In the genomic region with DNA sequence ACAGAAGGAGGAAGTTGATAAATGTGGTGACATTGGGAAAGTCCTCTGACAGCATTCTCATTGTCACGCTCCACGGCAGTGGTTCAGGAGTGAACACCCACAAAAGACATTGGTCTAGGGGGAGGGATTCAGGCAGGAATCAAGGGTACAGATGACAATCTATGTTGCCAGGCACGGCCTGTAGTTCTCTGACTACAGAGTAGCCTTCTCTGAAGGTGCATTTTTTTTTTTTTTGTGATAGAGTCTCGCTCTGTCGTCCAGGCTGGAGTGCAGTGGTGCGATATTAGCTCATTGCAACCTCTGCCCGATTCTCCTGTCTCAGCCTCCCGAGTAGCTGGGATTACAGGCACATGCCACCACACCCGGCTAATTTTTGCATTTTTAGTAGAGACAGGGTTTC, we compare ENCODE assay signal across 1 cellular context.
A peak's percentile ranks its signal among the peaks of the same experiment; 100 is the strongest.
TF ChIP-seq lines count a peak whose summit lies in the region.

No MANE protein-coding gene starts in this region.

TF ChIP-seq in K562, 482 proteins besides CTCF, POLR2A, EP300 and RAD21 (continued from another document and continues in another):
- TF ChIP-seq, protein P1, sequence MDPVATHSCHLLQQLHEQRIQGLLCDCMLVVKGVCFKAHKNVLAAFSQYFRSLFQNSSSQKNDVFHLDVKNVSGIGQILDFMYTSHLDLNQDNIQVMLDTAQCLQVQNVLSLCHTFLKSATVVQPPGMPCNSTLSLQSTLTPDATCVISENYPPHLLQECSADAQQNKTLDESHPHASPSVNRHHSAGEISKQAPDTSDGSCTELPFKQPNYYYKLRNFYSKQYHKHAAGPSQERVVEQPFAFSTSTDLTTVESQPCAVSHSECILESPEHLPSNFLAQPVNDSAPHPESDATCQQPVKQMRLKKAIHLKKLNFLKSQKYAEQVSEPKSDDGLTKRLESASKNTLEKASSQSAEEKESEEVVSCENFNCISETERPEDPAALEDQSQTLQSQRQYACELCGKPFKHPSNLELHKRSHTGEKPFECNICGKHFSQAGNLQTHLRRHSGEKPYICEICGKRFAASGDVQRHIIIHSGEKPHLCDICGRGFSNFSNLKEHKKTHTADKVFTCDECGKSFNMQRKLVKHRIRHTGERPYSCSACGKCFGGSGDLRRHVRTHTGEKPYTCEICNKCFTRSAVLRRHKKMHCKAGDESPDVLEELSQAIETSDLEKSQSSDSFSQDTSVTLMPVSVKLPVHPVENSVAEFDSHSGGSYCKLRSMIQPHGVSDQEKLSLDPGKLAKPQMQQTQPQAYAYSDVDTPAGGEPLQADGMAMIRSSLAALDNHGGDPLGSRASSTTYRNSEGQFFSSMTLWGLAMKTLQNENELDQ (CRISPR knock-in tag; IDR thresholded peaks at IDR 0.05; ENCODE audit: borderline replicate concordance) = no peak
- TF ChIP-seq GTF2A2 (tag; IDR thresholded peaks at IDR 0.05) (no peak), MYBL2 (IDR thresholded peaks at IDR 0.05; ENCODE audit: low read depth) (no peak), MYBL2 (CRISPR knock-in tag; IDR thresholded peaks at IDR 0.05; ENCODE audit: borderline replicate concordance) (no peak), HDAC3 (IDR thresholded peaks at IDR 0.05; ENCODE audit: borderline replicate concordance, partially characterized antibody) (no peak), TSC22D4 (tag; IDR thresholded peaks at IDR 0.05) (no peak), NEUROD1 (IDR thresholded peaks at IDR 0.05; ENCODE audit: borderline replicate concordance, low read depth, low read length, partially characterized antibody) (peak; percentile 26), U2AF2 (optimal IDR thresholded peaks at IDR 0.05; ENCODE audit: low read depth, low read length) (no peak), CBFB (CRISPR knock-in tag; IDR thresholded peaks at IDR 0.05) (no peak), PCBP1 (IDR thresholded peaks at IDR 0.05; ENCODE audit: low read depth, low read length, poor library complexity, severe bottlenecking) (no peak), ZKSCAN8 (CRISPR knock-in tag; IDR thresholded peaks at IDR 0.05) (no peak), POLR2B (IDR thresholded peaks at IDR 0.05; ENCODE audit: low read depth, partially characterized antibody) (peak; percentile 43), FOXK2 (conservative IDR thresholded peaks at IDR 0.05 in 1 of 2, IDR thresholded peaks at IDR 0.05 in 1 of 2; ENCODE audit: low read depth in 2 of 2) (peak; percentile 31 to 44; a peak in 1 of 4 replicates), RBM15 (IDR thresholded peaks at IDR 0.05; ENCODE audit: insufficient read depth, low read length) (no peak)
- TF ChIP-seq, protein P2, sequence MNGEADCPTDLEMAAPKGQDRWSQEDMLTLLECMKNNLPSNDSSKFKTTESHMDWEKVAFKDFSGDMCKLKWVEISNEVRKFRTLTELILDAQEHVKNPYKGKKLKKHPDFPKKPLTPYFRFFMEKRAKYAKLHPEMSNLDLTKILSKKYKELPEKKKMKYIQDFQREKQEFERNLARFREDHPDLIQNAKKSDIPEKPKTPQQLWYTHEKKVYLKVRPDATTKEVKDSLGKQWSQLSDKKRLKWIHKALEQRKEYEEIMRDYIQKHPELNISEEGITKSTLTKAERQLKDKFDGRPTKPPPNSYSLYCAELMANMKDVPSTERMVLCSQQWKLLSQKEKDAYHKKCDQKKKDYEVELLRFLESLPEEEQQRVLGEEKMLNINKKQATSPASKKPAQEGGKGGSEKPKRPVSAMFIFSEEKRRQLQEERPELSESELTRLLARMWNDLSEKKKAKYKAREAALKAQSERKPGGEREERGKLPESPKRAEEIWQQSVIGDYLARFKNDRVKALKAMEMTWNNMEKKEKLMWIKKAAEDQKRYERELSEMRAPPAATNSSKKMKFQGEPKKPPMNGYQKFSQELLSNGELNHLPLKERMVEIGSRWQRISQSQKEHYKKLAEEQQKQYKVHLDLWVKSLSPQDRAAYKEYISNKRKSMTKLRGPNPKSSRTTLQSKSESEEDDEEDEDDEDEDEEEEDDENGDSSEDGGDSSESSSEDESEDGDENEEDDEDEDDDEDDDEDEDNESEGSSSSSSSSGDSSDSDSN (IDR thresholded peaks at IDR 0.05; ENCODE audit: borderline replicate concordance in 1 of 2, low read depth in 2 of 2, low read length in 2 of 2) = no peak
- TF ChIP-seq, protein P3, sequence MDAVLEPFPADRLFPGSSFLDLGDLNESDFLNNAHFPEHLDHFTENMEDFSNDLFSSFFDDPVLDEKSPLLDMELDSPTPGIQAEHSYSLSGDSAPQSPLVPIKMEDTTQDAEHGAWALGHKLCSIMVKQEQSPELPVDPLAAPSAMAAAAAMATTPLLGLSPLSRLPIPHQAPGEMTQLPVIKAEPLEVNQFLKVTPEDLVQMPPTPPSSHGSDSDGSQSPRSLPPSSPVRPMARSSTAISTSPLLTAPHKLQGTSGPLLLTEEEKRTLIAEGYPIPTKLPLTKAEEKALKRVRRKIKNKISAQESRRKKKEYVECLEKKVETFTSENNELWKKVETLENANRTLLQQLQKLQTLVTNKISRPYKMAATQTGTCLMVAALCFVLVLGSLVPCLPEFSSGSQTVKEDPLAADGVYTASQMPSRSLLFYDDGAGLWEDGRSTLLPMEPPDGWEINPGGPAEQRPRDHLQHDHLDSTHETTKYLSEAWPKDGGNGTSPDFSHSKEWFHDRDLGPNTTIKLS (IDR thresholded peaks at IDR 0.05; ENCODE audit: borderline replicate concordance, low read depth) = no peak
- TF ChIP-seq, protein P4, sequence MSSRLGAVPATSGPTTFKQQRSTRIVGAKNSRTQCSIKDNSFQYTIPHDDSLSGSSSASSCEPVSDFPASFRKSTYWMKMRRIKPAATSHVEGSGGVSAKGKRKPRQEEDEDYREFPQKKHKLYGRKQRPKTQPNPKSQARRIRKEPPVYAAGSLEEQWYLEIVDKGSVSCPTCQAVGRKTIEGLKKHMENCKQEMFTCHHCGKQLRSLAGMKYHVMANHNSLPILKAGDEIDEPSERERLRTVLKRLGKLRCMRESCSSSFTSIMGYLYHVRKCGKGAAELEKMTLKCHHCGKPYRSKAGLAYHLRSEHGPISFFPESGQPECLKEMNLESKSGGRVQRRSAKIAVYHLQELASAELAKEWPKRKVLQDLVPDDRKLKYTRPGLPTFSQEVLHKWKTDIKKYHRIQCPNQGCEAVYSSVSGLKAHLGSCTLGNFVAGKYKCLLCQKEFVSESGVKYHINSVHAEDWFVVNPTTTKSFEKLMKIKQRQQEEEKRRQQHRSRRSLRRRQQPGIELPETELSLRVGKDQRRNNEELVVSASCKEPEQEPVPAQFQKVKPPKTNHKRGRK (tag; IDR thresholded peaks at IDR 0.05) = no peak
- TF ChIP-seq, protein P5, sequence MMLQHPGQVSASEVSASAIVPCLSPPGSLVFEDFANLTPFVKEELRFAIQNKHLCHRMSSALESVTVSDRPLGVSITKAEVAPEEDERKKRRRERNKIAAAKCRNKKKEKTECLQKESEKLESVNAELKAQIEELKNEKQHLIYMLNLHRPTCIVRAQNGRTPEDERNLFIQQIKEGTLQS (IDR thresholded peaks at IDR 0.05) = peak; percentile 52
- TF ChIP-seq, protein P5 (CRISPR knock-in tag; conservative IDR thresholded peaks at IDR 0.05) = no peak
- TF ChIP-seq, protein P6, sequence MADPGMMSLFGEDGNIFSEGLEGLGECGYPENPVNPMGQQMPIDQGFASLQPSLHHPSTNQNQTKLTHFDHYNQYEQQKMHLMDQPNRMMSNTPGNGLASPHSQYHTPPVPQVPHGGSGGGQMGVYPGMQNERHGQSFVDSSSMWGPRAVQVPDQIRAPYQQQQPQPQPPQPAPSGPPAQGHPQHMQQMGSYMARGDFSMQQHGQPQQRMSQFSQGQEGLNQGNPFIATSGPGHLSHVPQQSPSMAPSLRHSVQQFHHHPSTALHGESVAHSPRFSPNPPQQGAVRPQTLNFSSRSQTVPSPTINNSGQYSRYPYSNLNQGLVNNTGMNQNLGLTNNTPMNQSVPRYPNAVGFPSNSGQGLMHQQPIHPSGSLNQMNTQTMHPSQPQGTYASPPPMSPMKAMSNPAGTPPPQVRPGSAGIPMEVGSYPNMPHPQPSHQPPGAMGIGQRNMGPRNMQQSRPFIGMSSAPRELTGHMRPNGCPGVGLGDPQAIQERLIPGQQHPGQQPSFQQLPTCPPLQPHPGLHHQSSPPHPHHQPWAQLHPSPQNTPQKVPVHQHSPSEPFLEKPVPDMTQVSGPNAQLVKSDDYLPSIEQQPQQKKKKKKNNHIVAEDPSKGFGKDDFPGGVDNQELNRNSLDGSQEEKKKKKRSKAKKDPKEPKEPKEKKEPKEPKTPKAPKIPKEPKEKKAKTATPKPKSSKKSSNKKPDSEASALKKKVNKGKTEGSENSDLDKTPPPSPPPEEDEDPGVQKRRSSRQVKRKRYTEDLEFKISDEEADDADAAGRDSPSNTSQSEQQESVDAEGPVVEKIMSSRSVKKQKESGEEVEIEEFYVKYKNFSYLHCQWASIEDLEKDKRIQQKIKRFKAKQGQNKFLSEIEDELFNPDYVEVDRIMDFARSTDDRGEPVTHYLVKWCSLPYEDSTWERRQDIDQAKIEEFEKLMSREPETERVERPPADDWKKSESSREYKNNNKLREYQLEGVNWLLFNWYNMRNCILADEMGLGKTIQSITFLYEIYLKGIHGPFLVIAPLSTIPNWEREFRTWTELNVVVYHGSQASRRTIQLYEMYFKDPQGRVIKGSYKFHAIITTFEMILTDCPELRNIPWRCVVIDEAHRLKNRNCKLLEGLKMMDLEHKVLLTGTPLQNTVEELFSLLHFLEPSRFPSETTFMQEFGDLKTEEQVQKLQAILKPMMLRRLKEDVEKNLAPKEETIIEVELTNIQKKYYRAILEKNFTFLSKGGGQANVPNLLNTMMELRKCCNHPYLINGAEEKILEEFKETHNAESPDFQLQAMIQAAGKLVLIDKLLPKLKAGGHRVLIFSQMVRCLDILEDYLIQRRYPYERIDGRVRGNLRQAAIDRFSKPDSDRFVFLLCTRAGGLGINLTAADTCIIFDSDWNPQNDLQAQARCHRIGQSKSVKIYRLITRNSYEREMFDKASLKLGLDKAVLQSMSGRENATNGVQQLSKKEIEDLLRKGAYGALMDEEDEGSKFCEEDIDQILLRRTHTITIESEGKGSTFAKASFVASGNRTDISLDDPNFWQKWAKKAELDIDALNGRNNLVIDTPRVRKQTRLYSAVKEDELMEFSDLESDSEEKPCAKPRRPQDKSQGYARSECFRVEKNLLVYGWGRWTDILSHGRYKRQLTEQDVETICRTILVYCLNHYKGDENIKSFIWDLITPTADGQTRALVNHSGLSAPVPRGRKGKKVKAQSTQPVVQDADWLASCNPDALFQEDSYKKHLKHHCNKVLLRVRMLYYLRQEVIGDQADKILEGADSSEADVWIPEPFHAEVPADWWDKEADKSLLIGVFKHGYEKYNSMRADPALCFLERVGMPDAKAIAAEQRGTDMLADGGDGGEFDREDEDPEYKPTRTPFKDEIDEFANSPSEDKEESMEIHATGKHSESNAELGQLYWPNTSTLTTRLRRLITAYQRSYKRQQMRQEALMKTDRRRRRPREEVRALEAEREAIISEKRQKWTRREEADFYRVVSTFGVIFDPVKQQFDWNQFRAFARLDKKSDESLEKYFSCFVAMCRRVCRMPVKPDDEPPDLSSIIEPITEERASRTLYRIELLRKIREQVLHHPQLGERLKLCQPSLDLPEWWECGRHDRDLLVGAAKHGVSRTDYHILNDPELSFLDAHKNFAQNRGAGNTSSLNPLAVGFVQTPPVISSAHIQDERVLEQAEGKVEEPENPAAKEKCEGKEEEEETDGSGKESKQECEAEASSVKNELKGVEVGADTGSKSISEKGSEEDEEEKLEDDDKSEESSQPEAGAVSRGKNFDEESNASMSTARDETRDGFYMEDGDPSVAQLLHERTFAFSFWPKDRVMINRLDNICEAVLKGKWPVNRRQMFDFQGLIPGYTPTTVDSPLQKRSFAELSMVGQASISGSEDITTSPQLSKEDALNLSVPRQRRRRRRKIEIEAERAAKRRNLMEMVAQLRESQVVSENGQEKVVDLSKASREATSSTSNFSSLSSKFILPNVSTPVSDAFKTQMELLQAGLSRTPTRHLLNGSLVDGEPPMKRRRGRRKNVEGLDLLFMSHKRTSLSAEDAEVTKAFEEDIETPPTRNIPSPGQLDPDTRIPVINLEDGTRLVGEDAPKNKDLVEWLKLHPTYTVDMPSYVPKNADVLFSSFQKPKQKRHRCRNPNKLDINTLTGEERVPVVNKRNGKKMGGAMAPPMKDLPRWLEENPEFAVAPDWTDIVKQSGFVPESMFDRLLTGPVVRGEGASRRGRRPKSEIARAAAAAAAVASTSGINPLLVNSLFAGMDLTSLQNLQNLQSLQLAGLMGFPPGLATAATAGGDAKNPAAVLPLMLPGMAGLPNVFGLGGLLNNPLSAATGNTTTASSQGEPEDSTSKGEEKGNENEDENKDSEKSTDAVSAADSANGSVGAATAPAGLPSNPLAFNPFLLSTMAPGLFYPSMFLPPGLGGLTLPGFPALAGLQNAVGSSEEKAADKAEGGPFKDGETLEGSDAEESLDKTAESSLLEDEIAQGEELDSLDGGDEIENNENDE (IDR thresholded peaks at IDR 0.05; ENCODE audit: low read depth, low read length) = no peak
- TF ChIP-seq, protein P7, sequence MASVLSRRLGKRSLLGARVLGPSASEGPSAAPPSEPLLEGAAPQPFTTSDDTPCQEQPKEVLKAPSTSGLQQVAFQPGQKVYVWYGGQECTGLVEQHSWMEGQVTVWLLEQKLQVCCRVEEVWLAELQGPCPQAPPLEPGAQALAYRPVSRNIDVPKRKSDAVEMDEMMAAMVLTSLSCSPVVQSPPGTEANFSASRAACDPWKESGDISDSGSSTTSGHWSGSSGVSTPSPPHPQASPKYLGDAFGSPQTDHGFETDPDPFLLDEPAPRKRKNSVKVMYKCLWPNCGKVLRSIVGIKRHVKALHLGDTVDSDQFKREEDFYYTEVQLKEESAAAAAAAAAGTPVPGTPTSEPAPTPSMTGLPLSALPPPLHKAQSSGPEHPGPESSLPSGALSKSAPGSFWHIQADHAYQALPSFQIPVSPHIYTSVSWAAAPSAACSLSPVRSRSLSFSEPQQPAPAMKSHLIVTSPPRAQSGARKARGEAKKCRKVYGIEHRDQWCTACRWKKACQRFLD (CRISPR knock-in tag; IDR thresholded peaks at IDR 0.05) = 0 out of 2 replicates have a peak, but pooled peaks have one; percentile 54
- TF ChIP-seq, protein P8, sequence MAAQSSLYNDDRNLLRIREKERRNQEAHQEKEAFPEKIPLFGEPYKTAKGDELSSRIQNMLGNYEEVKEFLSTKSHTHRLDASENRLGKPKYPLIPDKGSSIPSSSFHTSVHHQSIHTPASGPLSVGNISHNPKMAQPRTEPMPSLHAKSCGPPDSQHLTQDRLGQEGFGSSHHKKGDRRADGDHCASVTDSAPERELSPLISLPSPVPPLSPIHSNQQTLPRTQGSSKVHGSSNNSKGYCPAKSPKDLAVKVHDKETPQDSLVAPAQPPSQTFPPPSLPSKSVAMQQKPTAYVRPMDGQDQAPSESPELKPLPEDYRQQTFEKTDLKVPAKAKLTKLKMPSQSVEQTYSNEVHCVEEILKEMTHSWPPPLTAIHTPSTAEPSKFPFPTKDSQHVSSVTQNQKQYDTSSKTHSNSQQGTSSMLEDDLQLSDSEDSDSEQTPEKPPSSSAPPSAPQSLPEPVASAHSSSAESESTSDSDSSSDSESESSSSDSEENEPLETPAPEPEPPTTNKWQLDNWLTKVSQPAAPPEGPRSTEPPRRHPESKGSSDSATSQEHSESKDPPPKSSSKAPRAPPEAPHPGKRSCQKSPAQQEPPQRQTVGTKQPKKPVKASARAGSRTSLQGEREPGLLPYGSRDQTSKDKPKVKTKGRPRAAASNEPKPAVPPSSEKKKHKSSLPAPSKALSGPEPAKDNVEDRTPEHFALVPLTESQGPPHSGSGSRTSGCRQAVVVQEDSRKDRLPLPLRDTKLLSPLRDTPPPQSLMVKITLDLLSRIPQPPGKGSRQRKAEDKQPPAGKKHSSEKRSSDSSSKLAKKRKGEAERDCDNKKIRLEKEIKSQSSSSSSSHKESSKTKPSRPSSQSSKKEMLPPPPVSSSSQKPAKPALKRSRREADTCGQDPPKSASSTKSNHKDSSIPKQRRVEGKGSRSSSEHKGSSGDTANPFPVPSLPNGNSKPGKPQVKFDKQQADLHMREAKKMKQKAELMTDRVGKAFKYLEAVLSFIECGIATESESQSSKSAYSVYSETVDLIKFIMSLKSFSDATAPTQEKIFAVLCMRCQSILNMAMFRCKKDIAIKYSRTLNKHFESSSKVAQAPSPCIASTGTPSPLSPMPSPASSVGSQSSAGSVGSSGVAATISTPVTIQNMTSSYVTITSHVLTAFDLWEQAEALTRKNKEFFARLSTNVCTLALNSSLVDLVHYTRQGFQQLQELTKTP (IDR thresholded peaks at IDR 0.05; ENCODE audit: low read depth in 1 of 2, partially characterized antibody in 2 of 2) = no peak
